ENCODE assay signal across 25 cellular contexts in the genomic region with DNA sequence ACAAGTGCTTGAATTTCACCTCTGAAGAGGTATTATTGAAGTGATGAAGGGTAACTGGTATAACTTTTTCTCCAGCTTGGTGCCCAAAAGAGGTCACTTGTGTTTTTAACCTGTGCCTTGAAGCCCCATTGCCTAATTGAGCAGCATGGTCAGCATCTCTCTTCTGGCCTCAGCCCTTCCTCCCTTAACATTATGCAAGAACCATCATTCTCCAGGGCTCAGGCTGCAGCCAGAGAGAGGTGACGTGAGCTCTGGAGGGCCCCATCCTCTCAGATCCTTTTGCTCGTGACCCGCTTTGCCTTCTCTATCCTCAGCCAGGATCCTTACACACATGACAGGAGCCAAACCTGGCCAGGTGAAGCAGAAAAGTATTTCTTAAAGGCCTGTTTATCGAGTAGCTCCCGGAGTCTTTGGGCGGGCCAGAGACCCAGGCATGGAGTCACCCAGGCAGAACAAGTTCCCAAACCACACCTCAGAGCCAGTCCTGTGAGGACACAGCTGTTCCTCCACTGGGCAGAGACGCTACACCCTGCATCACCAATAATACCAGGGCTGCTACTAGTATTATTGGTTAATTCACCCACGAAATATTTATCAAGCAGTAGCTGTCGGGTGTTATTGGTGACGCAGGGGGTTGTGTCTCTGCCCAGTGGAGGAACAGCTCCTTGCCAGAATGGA. TPM values are rescaled to one million over a fixed set of nuclear protein-coding genes. Genes with fewer than 3 reads are reported as not detected.
DNase-seq lines count a peak whose midpoint lies in the region; ATAC-seq, FAIRE-seq and TF ChIP-seq lines count a peak whose summit lies in the region.
"Had no signal": no experiment of that assay in that cellular context is flagged by ENCODE, and none has a peak within 500 bp of the region (broad histone marks: within the 10 kb centered on the region; RNA-seq: fewer than 3 reads in every experiment).

No MANE protein-coding gene starts in this region.

- H3K4me1 Mint-ChIP-seq in H9 = peaks cover 42 to 44% of the 10 kb centered on the region in 2 experiments
- H3K4me1 Mint-ChIP-seq: activated CD4-positive, alpha-beta T cell treated with anti-CD3 and anti-CD28 coated beads, Interleukin-2, amount 10 ng/mL, durations not matched to agents 7 days and 5 days; CD4-positive, CD25-positive, alpha-beta regulatory T cell had no signal

- no peaks in the 10 kb centered on the region for H3K23me2 ChIP-seq in H9 (ENCODE audit: insufficient read length, low read depth, low read length, poor library complexity, severe bottlenecking)

- BruUV-seq in K562 (replicated peaks; lab: Mats Ljungman, UMichigan) = no TSS peak

- no peak overlapping the region for H2AK5ac ChIP-seq in H9 (ENCODE audit: insufficient read length, low read length)

- H3K36me3 Mint-ChIP-seq in H9 (ENCODE audit: insufficient read depth in 1 of 3, low read depth in 3 of 3) = no peaks in the 10 kb centered on the region; a peak in 1 of 7 replicates
- H3K36me3 Mint-ChIP-seq: CD4-positive, CD25-positive, alpha-beta regulatory T cell had no signal

- H3K36me3 ChIP-seq in K562 (ENCODE audit: control insufficient read depth, insufficient read depth, low read length) = no peaks in the 10 kb centered on the region
- no peaks in the 10 kb centered on the region for H3K36me3 ChIP-seq in left lung
- no peaks in the 10 kb centered on the region for H3K36me3 ChIP-seq in MG63
- H3K36me3 ChIP-seq: esophagus muscularis mucosa, gastroesophageal sphincter had no signal

- no peak overlapping the region for H2BK20ac ChIP-seq in H9 (ENCODE audit: low read depth, low read length, poor library complexity, severe bottlenecking)

- DNase-seq in H9 (peak; percentile 21), K562 (ENCODE audit: extremely low read depth in 1 of 4, low spot score in 3 of 4) (no peak), left lung (peak in 1 of 2 donors; percentile 45), renal cortical epithelial cell (ENCODE audit: low read depth) (peak; percentile 56), MG63 (no peak), 8988T (no peak), ureter (ENCODE audit: low spot score) (no peak)
- no peak for DNase-seq in activated CD8-positive, alpha-beta memory T cell treated with anti-CD3 and anti-CD28 coated beads for 24 hours
- DNase-seq: activated CD4-positive, alpha-beta T cell treated with anti-CD3 and anti-CD28 coated beads, Interleukin-2, amount 10 ng/mL, durations not matched to agents 7 days and 5 days; activated CD8-positive, alpha-beta memory T cell treated with anti-CD3 and anti-CD28 coated beads, Interleukin-2, amount 50 U/mL, for 48 hours; activated gamma-delta T cell treated with Interleukin-2 at 50 U/mL for 16 hours; CD4-positive, CD25-positive, alpha-beta regulatory T cell; cerebellar nuclear complex; effector CD8-positive, alpha-beta T cell; NCI-H187; NCI-H345; occipital lobe; right cardiac atrium; SHP77 treated with DMSO at 0.1 percent for 48 hours; T-helper 1 cell; testis had no signal

- no peak overlapping the region for H3K56ac ChIP-seq in H9 (ENCODE audit: insufficient read length, low read depth, low read length)

- intact Hi-C loops in K562 (cut with micrococcal nuclease) = no loop called here
- intact Hi-C loops in left lung (cut with DNase I) = no loop called here

- no peak overlapping the region for H2BK120ac ChIP-seq in H9 (ENCODE audit: low read depth, low read length, poor library complexity, severe bottlenecking)

- no peaks in the 10 kb centered on the region for H3K9me1 ChIP-seq in K562 (ENCODE audit: control insufficient read depth, insufficient read depth, low read length)

- in situ Hi-C loops in K562 (cut with MboI) = no loop called here

- TF ChIP-seq CTCF in H9 (conservative IDR thresholded peaks at IDR 0.05) (no peak), K562 (IDR thresholded peaks at IDR 0.05 in 2 of 3, conservative IDR thresholded peaks at IDR 0.05 in 1 of 3; ENCODE audit: insufficient read depth in 2 of 3, low read depth in 1 of 3, low read length in 3 of 3) (no peak), left lung (IDR thresholded peaks at IDR 0.05) (no peak)

- CTCF ChIA-PET in K562 (lab: Yijun Ruan, JAX; ENCODE audit: low intra/inter-chr PET ratio) = no interaction called here

- H3K4me2 ChIP-seq in H9 (ENCODE audit: insufficient read depth, insufficient read length, low read length) (no peak overlapping the region), K562 (ENCODE audit: insufficient read depth, low read length) (no peak overlapping the region)

- H3T11ph ChIP-seq in H9 (ENCODE audit: low read length) = no peak overlapping the region

- TF ChIP-seq EP300 in K562 (IDR thresholded peaks at IDR 0.05; ENCODE audit: low read length) = no peak

- no peaks in the 10 kb centered on the region for H3K79me1 ChIP-seq in H9 (ENCODE audit: insufficient read depth, low read depth, low read length, poor library complexity, severe bottlenecking)

- TF ChIP-seq RAD21 in K562 (CRISPR knock-in tag; conservative IDR thresholded peaks at IDR 0.05 in 1 of 2, IDR thresholded peaks at IDR 0.05 in 1 of 2) = no peak

- no peak overlapping the region for H3K23ac ChIP-seq in H9 (ENCODE audit: insufficient read length, low read depth, low read length)

- no peak for FAIRE-seq in K562 (lab: Jason Lieb, UNC)
- FAIRE-seq: GM12878, H54 had no signal

- H2BK5ac ChIP-seq in H9 (ENCODE audit: insufficient read length, low read length) = no peak overlapping the region

- no peak overlapping the region for H2BK12ac ChIP-seq in H9 (ENCODE audit: insufficient read length, low read depth, low read length)

- H2BK15ac ChIP-seq in H9 (ENCODE audit: low read depth, low read length) = no peak overlapping the region

- no peak for TF ChIP-seq POLR2A in K562 (conservative IDR thresholded peaks at IDR 0.05)

- no peak overlapping the region for H4K91ac ChIP-seq in H9 (ENCODE audit: insufficient read length, low read depth, low read length)

- POLR2A ChIA-PET in K562 (lab: Yijun Ruan, JAX) = interaction anchor here (1.2 to 2.0 kb wide), 4 partner anchors 16 to 296 kb away, joined by 3 to 7 read pairs (median 4); no protein-coding TSS in a partner anchor

- WGBS in H9 (ENCODE audit: extremely low coverage, insufficient read length, low lambda C conversion rate) = no CpG with 5 or more reads among the region's 10 CpGs
- WGBS in K562 (ENCODE audit: insufficient coverage, low coverage, missing lambda C conversion rate) = 36% methylated on average over 10 of the region's 10 CpGs

- H4K5ac ChIP-seq in H9 (ENCODE audit: insufficient read length, low read depth, low read length) = no peak overlapping the region

- H3K27ac ChIP-seq in H9 (ENCODE audit: insufficient read length, low read depth, low read length) = no peak overlapping the region
- no peak overlapping the region for H3K27ac ChIP-seq in K562 (ENCODE audit: extremely low read depth, low read depth, low read length)
- H3K27ac ChIP-seq in left lung = peak overlapping the region in 1 of 2 donors; percentile 44
- H3K27ac ChIP-seq: esophagus muscularis mucosa, gastroesophageal sphincter, testis had no signal

- H3K4me3 ChIP-seq in K562 (no peak overlapping the region), left lung (no peak overlapping the region), MG63 (no peak overlapping the region)
- H3K4me3 ChIP-seq: esophagus muscularis mucosa, gastroesophageal sphincter, GM12878, testis had no signal

- H3K4me3 Mint-ChIP-seq in H9 = no peak overlapping the region
- H3K4me3 Mint-ChIP-seq: activated CD4-positive, alpha-beta T cell treated with anti-CD3 and anti-CD28 coated beads, Interleukin-2, amount 10 ng/mL, durations not matched to agents 7 days and 5 days; CD4-positive, CD25-positive, alpha-beta regulatory T cell had no signal

- H3K27me3 ChIP-seq in H9 (ENCODE audit: insufficient read depth, low read length) (no peaks in the 10 kb centered on the region), K562 (ENCODE audit: control insufficient read depth in 2 of 2, insufficient read depth in 2 of 2, low read length in 2 of 2) (peaks cover 0 to 32% of the 10 kb centered on the region in 2 experiments; a peak in 2 of 5 replicates), left lung (no peaks in the 10 kb centered on the region), MG63 (no peaks in the 10 kb centered on the region; the same call in 1 of the 2 replicates)
- H3K27me3 ChIP-seq: testis had no signal

- H4K8ac ChIP-seq in H9 (replicated peaks; ENCODE audit: insufficient read length, low read depth, low read length) = no peak overlapping the region

- H3K14ac ChIP-seq in H9 (ENCODE audit: insufficient read depth, low read length) = no peak overlapping the region

- peaks cover 7% of the 10 kb centered on the region for H3K27me3 Mint-ChIP-seq in H9 (ENCODE audit: low read depth)

- H3K9ac ChIP-seq in H9 (ENCODE audit: extremely low read depth, insufficient read length, low read length) = no peak overlapping the region
- no peak overlapping the region for H3K9ac ChIP-seq in K562 (ENCODE audit: insufficient read depth in 1 of 2, low read depth in 2 of 2, low read length in 2 of 2)

- no peak overlapping the region for H3K4ac ChIP-seq in H9 (ENCODE audit: low read depth, low read length)

- H3K9me3 ChIP-seq in H9 (ENCODE audit: control insufficient read depth, low read depth, low read length) (no peaks in the 10 kb centered on the region), K562 (replicated peaks; ENCODE audit: control insufficient read depth, insufficient read depth, low read depth, low read length) (no peaks in the 10 kb centered on the region), left lung (no peaks in the 10 kb centered on the region), MG63 (no peaks in the 10 kb centered on the region)
- H3K9me3 ChIP-seq: esophagus muscularis mucosa, gastroesophageal sphincter, testis had no signal

- ATAC-seq in K562 (no peak), left lung (peak; percentile 68)
- ATAC-seq: gastroesophageal sphincter, GM12878, right cardiac atrium had no signal

- no peak overlapping the region for H3K18ac ChIP-seq in H9 (ENCODE audit: insufficient read length, low read depth, low read length)

- no peak overlapping the region for H3K27ac Mint-ChIP-seq in H9
- H3K27ac Mint-ChIP-seq: activated CD4-positive, alpha-beta T cell treated with anti-CD3 and anti-CD28 coated beads, Interleukin-2, amount 10 ng/mL, durations not matched to agents 7 days and 5 days had no signal

- H4K20me1 ChIP-seq in H9 (ENCODE audit: control insufficient read depth, insufficient read depth, insufficient read length) (no peaks in the 10 kb centered on the region), K562 (replicated peaks; ENCODE audit: control insufficient read depth, insufficient read depth, low read length) (no peaks in the 10 kb centered on the region)

- no peaks in the 10 kb centered on the region for H3K79me2 ChIP-seq in H9 (ENCODE audit: insufficient read depth, low read length)
- no peaks in the 10 kb centered on the region for H3K79me2 ChIP-seq in K562 (ENCODE audit: control insufficient read depth, insufficient read depth, low read length)

- H2AFZ ChIP-seq in H9 (ENCODE audit: low read length) (no peak overlapping the region), K562 (ENCODE audit: low read depth, low read length) (no peak overlapping the region)

- H3K4me1 ChIP-seq in H9 (ENCODE audit: insufficient read depth, low read length) = peaks cover 5% of the 10 kb centered on the region; the same call in 1 of the 2 replicates
- H3K4me1 ChIP-seq in K562 (replicated peaks in 1 of 2; ENCODE audit: control insufficient read depth in 2 of 2, insufficient read depth in 2 of 2, low read length in 2 of 2) = peaks cover 0 to 11% of the 10 kb centered on the region in 2 experiments; a peak in 4 of 5 replicates
- no peaks in the 10 kb centered on the region for H3K4me1 ChIP-seq in left lung
- H3K4me1 ChIP-seq: esophagus muscularis mucosa, gastroesophageal sphincter, testis had no signal

- H3K9me3 Mint-ChIP-seq in H9 = no peaks in the 10 kb centered on the region
- H3K9me3 Mint-ChIP-seq: activated CD4-positive, alpha-beta T cell treated with anti-CD3 and anti-CD28 coated beads, Interleukin-2, amount 10 ng/mL, durations not matched to agents 7 days and 5 days; CD4-positive, CD25-positive, alpha-beta regulatory T cell had no signal

RNA-seq across cellular contexts. Expression of a gene that starts 29.6 kb away (rescaled TPM):
- 120 and 121 TPM in 2 replicates for total RNA-seq in H9 (2021)
- total RNA-seq in K562 (2011; cell fraction: chromatin; rRNA removed; ENCODE audit: low replicate concordance) = 16.7 and 29.4 TPM in 2 replicates
- total RNA-seq in K562 (2011; cell fraction: nucleolus; rRNA removed) = 12.8 and 14.3 TPM in 2 replicates
- total RNA-seq in K562 (2011; cell fraction: nucleoplasm; rRNA removed) = 20.2 and 24.8 TPM in 2 replicates
- total RNA-seq in K562 (2014; rRNA removed) = 19.3 and 20.3 TPM in 2 replicates
- total RNA-seq in K562 (2014; rRNA removed; fragmentation: Illumina TruSeq; extraction: Trizol) = 20.2 and 22.6 TPM in 2 replicates
- total RNA-seq in K562 (2015; rRNA removed; fragmentation: Illumina TruSeq; extraction: Trizol) = 31.1 and 31.5 TPM in 2 replicates
- 17.9 and 22.0 TPM in 2 replicates for total RNA-seq in K562 (2021)
- polyA plus RNA-seq in K562 (2011; rRNA removed) = 31.6 and 35.6 TPM in 2 replicates
- polyA plus RNA-seq in K562 (2011; cell fraction: cytosol; rRNA removed) = 12.4 and 22.2 TPM in 2 replicates
- polyA plus RNA-seq in K562 (2011; cell fraction: nucleus; rRNA removed) = 56.7 and 79.6 TPM in 2 replicates
- polyA plus RNA-seq in K562 (2012) = 18.4 and 19.0 TPM in 2 replicates
- 22.0 and 24.6 TPM in 2 replicates for polyA plus RNA-seq in K562 (2014; fragmentation: Illumina TruSeq; extraction: Trizol)
- 10 to 100 TPM; 10.1 to 10.8 TPM for polyA plus RNA-seq in K562 (2014; fragmentation: Nextera tagmentation; extraction: Ambion mirVana)
- polyA plus RNA-seq in K562 (2014; rRNA removed) = 23.8 and 26.7 TPM in 2 replicates
- 29.3 and 39.7 TPM in 2 replicates for polyA minus RNA-seq in K562 (2011; rRNA and poly(A)+ RNA removed)
- 8.3 and 10.8 TPM in 2 replicates for polyA minus RNA-seq in K562 (2011; cell fraction: cytosol; rRNA and poly(A)+ RNA removed)
- polyA minus RNA-seq in K562 (2011; cell fraction: nucleus; rRNA and poly(A)+ RNA removed) = 14.5 and 37.8 TPM in 2 replicates
- total RNA-seq in left lung = 10 to 100 TPM; 37.4 to 39.3 TPM
- total RNA-seq in renal cortical epithelial cell = 41.7 and 44.1 TPM in 2 replicates
- 158 and 173 TPM in 2 replicates for total RNA-seq in MG63 (2014; rRNA removed; shearing (Covaris generic); ENCODE audit: low replicate concordance)
- total RNA-seq in ureter = 49.3 TPM

Comparison
In these comparisons a context has a peak if more than half of its experiments do, and no peak if none do; other contexts are left out.
1. DNase-seq: peak in H9 (single experiment) and renal cortical epithelial cell (single experiment); none in K562 (0 of 4), activated CD8-positive, alpha-beta memory T cell treated with anti-CD3 and anti-CD28 coated beads for 24 hours (single experiment), MG63 (single experiment), 8988T (single experiment) and ureter (single experiment).